8 cellular contexts compared by ENCODE assay signal in genomic region chr1:182235952-182236650, GRCh38.
DNase-seq lines count a peak whose midpoint lies in the region; ATAC-seq, FAIRE-seq and TF ChIP-seq lines count a peak whose summit lies in the region.

No MANE protein-coding gene starts in this region.

- no peak for FAIRE-seq in H54 (lab: Jason Lieb, UNC)

- DNase-seq in H54 (ENCODE audit: insufficient read length, low spot score) (peak; percentile 11), NCI-H69 (lab: John Stamatoyannopoulos, UW) (peak; percentile 93), pons (ENCODE audit: low spot score) (peak; percentile 59), glomerular visceral epithelial cell (ENCODE audit: extremely low spot score) (no peak)

- ATAC-seq in esophagus mucosa, result peak; percentile 62
- ATAC-seq in GM21717 (IDR thresholded peaks at IDR 0.05; ENCODE audit: unreplicated experiment), result no peak
- ATAC-seq in GM21423 (IDR thresholded peaks at IDR 0.05; ENCODE audit: unreplicated experiment), result no peak
- no peak for ATAC-seq in HG02981 (IDR thresholded peaks at IDR 0.05; ENCODE audit: unreplicated experiment)

- no peak for TF ChIP-seq POLR2A in H54 (IDR thresholded peaks at IDR 0.05; ENCODE audit: low read depth, low read length)
